1 cellular context compared by ENCODE assay signal in the genomic region with DNA sequence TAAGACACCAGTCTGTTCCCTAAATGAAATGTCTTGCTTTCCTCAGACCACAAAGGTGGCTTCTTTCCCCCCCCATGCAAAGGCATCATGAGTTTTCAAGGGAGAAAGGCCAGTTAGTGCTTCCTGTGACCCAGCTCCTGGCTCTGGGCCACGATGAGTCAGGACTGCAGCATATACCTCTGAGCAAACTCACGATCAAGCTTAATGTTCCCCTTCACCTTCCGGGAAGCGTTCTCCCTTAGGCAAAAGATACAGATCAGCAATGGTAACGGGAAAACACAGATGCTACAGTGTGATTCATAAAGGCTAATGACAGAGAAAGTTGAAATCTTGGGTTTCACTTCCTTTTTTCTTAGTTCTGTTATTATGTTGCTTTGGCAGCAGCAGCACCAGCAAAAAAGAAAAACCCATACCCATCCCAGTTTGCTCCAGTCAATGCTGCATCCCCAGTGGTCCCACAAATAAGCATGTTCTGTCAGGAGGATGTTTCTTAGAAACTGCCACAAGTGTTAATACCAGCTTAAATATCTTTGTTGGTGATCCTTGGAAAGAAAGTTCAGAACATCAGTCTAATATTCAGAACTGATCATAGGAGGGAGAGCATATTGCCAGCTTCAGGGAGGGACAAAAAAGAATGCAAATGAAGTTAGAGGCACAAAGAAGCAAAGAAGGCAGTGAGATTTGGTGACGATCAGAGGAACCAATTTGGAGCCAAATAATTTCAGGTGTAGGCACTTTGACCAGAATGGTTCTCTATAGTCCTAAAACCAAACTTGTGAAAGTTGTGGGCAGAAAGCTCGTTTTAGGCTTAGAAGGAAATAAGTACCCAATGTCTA.
TF ChIP-seq lines count a peak whose summit lies in the region.

No MANE protein-coding gene starts in this region.

TF ChIP-seq in K562, 482 proteins besides CTCF, POLR2A, EP300 and RAD21 (continued from another document and continues in another):
- peak; percentile 79 to 93; a peak in 3 of 4 replicates for TF ChIP-seq ETV6 (IDR thresholded peaks at IDR 0.05; ENCODE audit: borderline replicate concordance in 1 of 2, low read depth in 2 of 2, low read length in 1 of 2)
- no peak for TF ChIP-seq ETV6 (CRISPR knock-in tag; IDR thresholded peaks at IDR 0.05; ENCODE audit: borderline replicate concordance)
- no peak for TF ChIP-seq NR2C2 (CRISPR knock-in tag; IDR thresholded peaks at IDR 0.05)
- TF ChIP-seq NR2C2 (tag; IDR thresholded peaks at IDR 0.05), result peak; percentile 77; the same call in 1 of the 2 replicates
- no peak for TF ChIP-seq SMARCB1 (IDR thresholded peaks at IDR 0.05; ENCODE audit: insufficient read length, low read depth)
- no peak for TF ChIP-seq STAT5A (IDR thresholded peaks at IDR 0.05; ENCODE audit: borderline replicate concordance, low read length)
- TF ChIP-seq ZEB2 (IDR thresholded peaks at IDR 0.05), result peak; percentile 78
- TF ChIP-seq FOSL1 (tag; conservative IDR thresholded peaks at IDR 0.05), result peak; percentile 95
- TF ChIP-seq ARID1B (IDR thresholded peaks at IDR 0.05), result peak; percentile 73
- TF ChIP-seq CBFA2T3 (IDR thresholded peaks at IDR 0.05), result 0 out of 2 replicates have a peak, but pooled peaks have one; percentile 16
- TF ChIP-seq ELF1 (tag; IDR thresholded peaks at IDR 0.05), result 0 out of 2 replicates have a peak, but pooled peaks have one; percentile 43
- TF ChIP-seq NFIC (IDR thresholded peaks at IDR 0.05), result peak; percentile 84
- TF ChIP-seq CBX2 (IDR thresholded peaks at IDR 0.05; ENCODE audit: insufficient read depth, low read length, poor library complexity, severe bottlenecking), result no peak
- TF ChIP-seq SMARCE1 (IDR thresholded peaks at IDR 0.05), result peak; percentile 81; the same call in 1 of the 2 replicates
- 0 out of 2 replicates have a peak, but pooled peaks have one; percentile 43 for TF ChIP-seq MTA1 (IDR thresholded peaks at IDR 0.05; ENCODE audit: borderline replicate concordance)
- peak; percentile 53 for TF ChIP-seq NFE2 (IDR thresholded peaks at IDR 0.05; ENCODE audit: low read depth)
- TF ChIP-seq DPF2 (IDR thresholded peaks at IDR 0.05), result peak; percentile 48; the same call in 1 of the 2 replicates
- peak; percentile 40; the same call in 1 of the 2 replicates for TF ChIP-seq SOX6 (IDR thresholded peaks at IDR 0.05)
- TF ChIP-seq, protein P1, sequence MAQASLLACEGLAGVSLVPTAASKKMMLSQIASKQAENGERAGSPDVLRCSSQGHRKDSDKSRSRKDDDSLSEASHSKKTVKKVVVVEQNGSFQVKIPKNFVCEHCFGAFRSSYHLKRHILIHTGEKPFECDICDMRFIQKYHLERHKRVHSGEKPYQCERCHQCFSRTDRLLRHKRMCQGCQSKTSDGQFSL (CRISPR knock-in tag; IDR thresholded peaks at IDR 0.05), result peak; percentile 67; the same call in 1 of the 2 replicates
- TF ChIP-seq, protein P1 (tag; IDR thresholded peaks at IDR 0.05), result 0 out of 4 replicates have a peak, but pooled peaks of 1 of the 2 experiments have one; percentile 40
- TF ChIP-seq TEAD4 (IDR thresholded peaks at IDR 0.05; ENCODE audit: low read length), result peak; percentile 46; the same call in 1 of the 2 replicates
- TF ChIP-seq TEAD4 (CRISPR knock-in tag; IDR thresholded peaks at IDR 0.05; ENCODE audit: borderline replicate concordance), result no peak
- peak; percentile 6; the same call in 1 of the 2 replicates for TF ChIP-seq MAFF (IDR thresholded peaks at IDR 0.05; ENCODE audit: low read length)
- TF ChIP-seq ZNF263 (CRISPR knock-in tag; IDR thresholded peaks at IDR 0.05; ENCODE audit: borderline replicate concordance), result no peak
- no peak for TF ChIP-seq ZNF184 (CRISPR knock-in tag; IDR thresholded peaks at IDR 0.05)
- no peak for TF ChIP-seq PHB (CRISPR knock-in tag; IDR thresholded peaks at IDR 0.05)
- TF ChIP-seq NRF1 (conservative IDR thresholded peaks at IDR 0.05 in 1 of 2, IDR thresholded peaks at IDR 0.05 in 1 of 2), result peak; percentile 46 to 54; a peak in 2 of 4 replicates
- no peak for TF ChIP-seq IRF2 (CRISPR knock-in tag; IDR thresholded peaks at IDR 0.05)
- TF ChIP-seq GABPA (tag; conservative IDR thresholded peaks at IDR 0.05; ENCODE audit: low read depth), result peak; percentile 35; the same call in 1 of the 2 replicates
- TF ChIP-seq, protein P2, sequence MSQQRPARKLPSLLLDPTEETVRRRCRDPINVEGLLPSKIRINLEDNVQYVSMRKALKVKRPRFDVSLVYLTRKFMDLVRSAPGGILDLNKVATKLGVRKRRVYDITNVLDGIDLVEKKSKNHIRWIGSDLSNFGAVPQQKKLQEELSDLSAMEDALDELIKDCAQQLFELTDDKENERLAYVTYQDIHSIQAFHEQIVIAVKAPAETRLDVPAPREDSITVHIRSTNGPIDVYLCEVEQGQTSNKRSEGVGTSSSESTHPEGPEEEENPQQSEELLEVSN (IDR thresholded peaks at IDR 0.05; ENCODE audit: borderline replicate concordance in 1 of 2, extremely low read depth in 1 of 2, insufficient read depth in 1 of 2, insufficient read length in 1 of 2, low read depth in 1 of 2, low read length in 1 of 2, poor library complexity in 1 of 2, severe bottlenecking in 1 of 2), result no peak
- TF ChIP-seq, protein P3, sequence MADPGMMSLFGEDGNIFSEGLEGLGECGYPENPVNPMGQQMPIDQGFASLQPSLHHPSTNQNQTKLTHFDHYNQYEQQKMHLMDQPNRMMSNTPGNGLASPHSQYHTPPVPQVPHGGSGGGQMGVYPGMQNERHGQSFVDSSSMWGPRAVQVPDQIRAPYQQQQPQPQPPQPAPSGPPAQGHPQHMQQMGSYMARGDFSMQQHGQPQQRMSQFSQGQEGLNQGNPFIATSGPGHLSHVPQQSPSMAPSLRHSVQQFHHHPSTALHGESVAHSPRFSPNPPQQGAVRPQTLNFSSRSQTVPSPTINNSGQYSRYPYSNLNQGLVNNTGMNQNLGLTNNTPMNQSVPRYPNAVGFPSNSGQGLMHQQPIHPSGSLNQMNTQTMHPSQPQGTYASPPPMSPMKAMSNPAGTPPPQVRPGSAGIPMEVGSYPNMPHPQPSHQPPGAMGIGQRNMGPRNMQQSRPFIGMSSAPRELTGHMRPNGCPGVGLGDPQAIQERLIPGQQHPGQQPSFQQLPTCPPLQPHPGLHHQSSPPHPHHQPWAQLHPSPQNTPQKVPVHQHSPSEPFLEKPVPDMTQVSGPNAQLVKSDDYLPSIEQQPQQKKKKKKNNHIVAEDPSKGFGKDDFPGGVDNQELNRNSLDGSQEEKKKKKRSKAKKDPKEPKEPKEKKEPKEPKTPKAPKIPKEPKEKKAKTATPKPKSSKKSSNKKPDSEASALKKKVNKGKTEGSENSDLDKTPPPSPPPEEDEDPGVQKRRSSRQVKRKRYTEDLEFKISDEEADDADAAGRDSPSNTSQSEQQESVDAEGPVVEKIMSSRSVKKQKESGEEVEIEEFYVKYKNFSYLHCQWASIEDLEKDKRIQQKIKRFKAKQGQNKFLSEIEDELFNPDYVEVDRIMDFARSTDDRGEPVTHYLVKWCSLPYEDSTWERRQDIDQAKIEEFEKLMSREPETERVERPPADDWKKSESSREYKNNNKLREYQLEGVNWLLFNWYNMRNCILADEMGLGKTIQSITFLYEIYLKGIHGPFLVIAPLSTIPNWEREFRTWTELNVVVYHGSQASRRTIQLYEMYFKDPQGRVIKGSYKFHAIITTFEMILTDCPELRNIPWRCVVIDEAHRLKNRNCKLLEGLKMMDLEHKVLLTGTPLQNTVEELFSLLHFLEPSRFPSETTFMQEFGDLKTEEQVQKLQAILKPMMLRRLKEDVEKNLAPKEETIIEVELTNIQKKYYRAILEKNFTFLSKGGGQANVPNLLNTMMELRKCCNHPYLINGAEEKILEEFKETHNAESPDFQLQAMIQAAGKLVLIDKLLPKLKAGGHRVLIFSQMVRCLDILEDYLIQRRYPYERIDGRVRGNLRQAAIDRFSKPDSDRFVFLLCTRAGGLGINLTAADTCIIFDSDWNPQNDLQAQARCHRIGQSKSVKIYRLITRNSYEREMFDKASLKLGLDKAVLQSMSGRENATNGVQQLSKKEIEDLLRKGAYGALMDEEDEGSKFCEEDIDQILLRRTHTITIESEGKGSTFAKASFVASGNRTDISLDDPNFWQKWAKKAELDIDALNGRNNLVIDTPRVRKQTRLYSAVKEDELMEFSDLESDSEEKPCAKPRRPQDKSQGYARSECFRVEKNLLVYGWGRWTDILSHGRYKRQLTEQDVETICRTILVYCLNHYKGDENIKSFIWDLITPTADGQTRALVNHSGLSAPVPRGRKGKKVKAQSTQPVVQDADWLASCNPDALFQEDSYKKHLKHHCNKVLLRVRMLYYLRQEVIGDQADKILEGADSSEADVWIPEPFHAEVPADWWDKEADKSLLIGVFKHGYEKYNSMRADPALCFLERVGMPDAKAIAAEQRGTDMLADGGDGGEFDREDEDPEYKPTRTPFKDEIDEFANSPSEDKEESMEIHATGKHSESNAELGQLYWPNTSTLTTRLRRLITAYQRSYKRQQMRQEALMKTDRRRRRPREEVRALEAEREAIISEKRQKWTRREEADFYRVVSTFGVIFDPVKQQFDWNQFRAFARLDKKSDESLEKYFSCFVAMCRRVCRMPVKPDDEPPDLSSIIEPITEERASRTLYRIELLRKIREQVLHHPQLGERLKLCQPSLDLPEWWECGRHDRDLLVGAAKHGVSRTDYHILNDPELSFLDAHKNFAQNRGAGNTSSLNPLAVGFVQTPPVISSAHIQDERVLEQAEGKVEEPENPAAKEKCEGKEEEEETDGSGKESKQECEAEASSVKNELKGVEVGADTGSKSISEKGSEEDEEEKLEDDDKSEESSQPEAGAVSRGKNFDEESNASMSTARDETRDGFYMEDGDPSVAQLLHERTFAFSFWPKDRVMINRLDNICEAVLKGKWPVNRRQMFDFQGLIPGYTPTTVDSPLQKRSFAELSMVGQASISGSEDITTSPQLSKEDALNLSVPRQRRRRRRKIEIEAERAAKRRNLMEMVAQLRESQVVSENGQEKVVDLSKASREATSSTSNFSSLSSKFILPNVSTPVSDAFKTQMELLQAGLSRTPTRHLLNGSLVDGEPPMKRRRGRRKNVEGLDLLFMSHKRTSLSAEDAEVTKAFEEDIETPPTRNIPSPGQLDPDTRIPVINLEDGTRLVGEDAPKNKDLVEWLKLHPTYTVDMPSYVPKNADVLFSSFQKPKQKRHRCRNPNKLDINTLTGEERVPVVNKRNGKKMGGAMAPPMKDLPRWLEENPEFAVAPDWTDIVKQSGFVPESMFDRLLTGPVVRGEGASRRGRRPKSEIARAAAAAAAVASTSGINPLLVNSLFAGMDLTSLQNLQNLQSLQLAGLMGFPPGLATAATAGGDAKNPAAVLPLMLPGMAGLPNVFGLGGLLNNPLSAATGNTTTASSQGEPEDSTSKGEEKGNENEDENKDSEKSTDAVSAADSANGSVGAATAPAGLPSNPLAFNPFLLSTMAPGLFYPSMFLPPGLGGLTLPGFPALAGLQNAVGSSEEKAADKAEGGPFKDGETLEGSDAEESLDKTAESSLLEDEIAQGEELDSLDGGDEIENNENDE (IDR thresholded peaks at IDR 0.05; ENCODE audit: low read depth, low read length), result no peak
- TF ChIP-seq, protein P4, sequence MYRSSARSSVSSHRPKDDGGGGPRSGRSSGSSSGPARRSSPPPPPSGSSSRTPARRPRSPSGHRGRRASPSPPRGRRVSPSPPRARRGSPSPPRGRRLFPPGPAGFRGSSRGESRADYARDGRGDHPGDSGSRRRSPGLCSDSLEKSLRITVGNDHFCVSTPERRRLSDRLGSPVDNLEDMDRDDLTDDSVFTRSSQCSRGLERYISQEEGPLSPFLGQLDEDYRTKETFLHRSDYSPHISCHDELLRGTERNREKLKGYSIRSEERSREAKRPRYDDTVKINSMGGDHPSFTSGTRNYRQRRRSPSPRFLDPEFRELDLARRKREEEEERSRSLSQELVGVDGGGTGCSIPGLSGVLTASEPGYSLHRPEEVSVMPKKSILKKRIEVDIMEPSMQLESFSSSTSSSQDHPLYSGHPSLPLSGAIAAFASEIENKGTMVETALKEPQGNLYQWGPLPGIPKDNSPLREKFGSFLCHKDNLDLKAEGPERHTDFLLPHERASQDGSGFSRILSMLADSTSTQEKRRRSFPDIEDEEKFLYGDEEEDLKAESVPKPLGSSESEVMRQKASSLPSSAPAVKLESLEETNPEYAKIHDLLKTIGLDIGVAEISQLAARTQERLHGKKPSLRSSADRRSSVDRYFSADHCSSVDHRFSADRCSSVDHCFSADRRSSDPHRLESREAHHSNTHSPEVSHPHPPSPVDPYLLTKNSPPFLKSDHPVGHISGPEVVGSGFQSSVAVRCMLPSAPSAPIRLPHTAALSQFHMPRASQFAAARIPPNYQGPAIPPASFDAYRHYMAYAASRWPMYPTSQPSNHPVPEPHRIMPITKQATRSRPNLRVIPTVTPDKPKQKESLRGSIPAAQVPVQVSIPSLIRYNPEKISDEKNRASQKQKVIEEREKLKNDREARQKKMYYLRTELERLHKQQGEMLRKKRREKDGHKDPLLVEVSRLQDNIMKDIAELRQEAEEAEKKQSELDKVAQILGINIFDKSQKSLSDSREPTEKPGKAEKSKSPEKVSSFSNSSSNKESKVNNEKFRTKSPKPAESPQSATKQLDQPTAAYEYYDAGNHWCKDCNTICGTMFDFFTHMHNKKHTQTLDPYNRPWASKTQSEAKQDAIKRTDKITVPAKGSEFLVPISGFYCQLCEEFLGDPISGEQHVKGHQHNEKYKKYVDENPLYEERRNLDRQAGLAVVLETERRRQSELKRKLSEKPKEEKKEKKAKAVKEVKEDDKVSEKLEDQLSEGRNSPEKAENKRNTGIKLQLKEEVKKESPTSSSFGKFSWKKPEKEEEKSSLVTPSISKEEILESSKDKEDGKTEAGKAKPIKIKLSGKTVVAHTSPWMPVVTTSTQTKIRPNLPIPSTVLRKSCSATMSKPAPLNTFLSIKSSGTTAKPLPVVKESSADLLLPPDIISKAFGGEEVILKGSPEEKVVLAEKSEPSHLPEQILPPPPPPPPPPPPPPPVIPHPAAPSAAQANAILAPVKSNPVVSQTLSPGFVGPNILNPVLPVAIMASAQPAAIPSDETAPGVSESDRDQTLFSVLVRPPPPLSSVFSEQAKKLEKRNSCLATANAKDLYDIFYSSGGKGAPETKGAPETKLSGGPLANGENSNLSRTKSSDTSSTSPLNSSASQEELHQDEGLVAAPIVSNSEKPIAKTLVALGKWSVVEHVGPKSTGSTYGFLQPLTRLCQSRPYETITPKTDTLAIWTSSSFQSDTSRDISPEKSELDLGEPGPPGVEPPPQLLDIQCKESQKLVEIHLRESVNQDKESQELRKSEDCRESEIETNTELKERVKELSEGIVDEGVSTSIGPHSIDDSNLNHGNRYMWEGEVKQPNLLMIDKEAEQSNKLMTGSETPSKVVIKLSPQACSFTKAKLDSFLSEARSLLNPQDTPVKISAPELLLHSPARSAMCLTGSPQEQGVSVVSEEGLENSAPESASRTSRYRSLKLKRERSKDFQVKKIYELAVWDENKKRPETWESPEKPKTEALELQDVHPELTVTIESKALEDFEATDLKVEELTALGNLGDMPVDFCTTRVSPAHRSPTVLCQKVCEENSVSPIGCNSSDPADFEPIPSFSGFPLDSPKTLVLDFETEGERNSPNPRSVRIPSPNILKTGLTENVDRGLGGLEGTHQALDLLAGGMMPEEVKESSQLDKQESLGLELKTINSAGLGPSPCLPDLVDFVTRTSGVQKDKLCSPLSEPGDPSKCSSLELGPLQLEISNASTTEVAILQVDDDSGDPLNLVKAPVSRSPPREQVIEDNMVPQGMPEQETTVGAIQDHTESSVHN (IDR thresholded peaks at IDR 0.05; ENCODE audit: borderline replicate concordance in 1 of 2, low read depth in 1 of 2), result 0 out of 4 replicates have a peak, but pooled peaks of 1 of the 2 experiments have one; percentile 34
- TF ChIP-seq JUND (IDR thresholded peaks at IDR 0.05; ENCODE audit: borderline replicate concordance, low read depth, low read length), result peak; percentile 80
- peak; percentile 84; the same call in 2 of the 3 replicates for TF ChIP-seq JUND (tag; IDR thresholded peaks at IDR 0.05; ENCODE audit: borderline replicate concordance, low read depth, low read length)
- TF ChIP-seq RFX1 (IDR thresholded peaks at IDR 0.05), result peak; percentile 17; the same call in 1 of the 2 replicates
- 0 out of 2 replicates have a peak, but pooled peaks have one; percentile 31 for TF ChIP-seq ZNF175 (CRISPR knock-in tag; IDR thresholded peaks at IDR 0.05; ENCODE audit: low read depth)
